ENCODE assay signal across 1 cellular context in genomic region chr5:41778410-41778809, GRCh38.
TF ChIP-seq lines count a peak whose summit lies in the region.

No MANE protein-coding gene starts in this region.

TF ChIP-seq in GM12878, 131 proteins besides CTCF, POLR2A, EP300 and RAD21 (continued from another document):
- TF ChIP-seq JUND (IDR thresholded peaks at IDR 0.05; ENCODE audit: low read depth, low read length) (no peak), DPF2 (IDR thresholded peaks at IDR 0.05) (no peak), HDGF (IDR thresholded peaks at IDR 0.05) (no peak), SP1 (IDR thresholded peaks at IDR 0.05; ENCODE audit: low read depth, low read length) (no peak), ZNF274 (IDR thresholded peaks at IDR 0.05; ENCODE audit: insufficient read depth, insufficient read length) (no peak)
